In genomic region chr10:14954001-14954770, GRCh38 we compare ENCODE assay signal across 1 cellular context.
TF ChIP-seq lines count a peak whose summit lies in the region.

TSS of gene DCLRE1C (minus strand) at chr10:14954096. CDS start at chr10:14954010, 86 bp downstream.

TF ChIP-seq in HepG2, 621 proteins besides CTCF, POLR2A, EP300 and RAD21 (continued from another document and continues in another):
- no peak for TF ChIP-seq ZBTB46 (CRISPR knock-in tag; IDR thresholded peaks at IDR 0.05; ENCODE audit: borderline replicate concordance)
- TF ChIP-seq ZNF138 (CRISPR knock-in tag; IDR thresholded peaks at IDR 0.05; ENCODE audit: low read depth) = no peak
- peak; percentile 88; the same call in 1 of the 2 replicates for TF ChIP-seq ZNF614 (CRISPR knock-in tag; IDR thresholded peaks at IDR 0.05; ENCODE audit: borderline replicate concordance)
- no peak; the same call in 1 of the 2 replicates for TF ChIP-seq ELK4 (CRISPR knock-in tag; IDR thresholded peaks at IDR 0.05; ENCODE audit: borderline replicate concordance)
- TF ChIP-seq PAXIP1 (CRISPR knock-in tag; conservative IDR thresholded peaks at IDR 0.05) = peak; percentile 60
- peak; percentile 95 for TF ChIP-seq ZGPAT (CRISPR knock-in tag; IDR thresholded peaks at IDR 0.05)
- peak; percentile 51 for TF ChIP-seq THRA (CRISPR knock-in tag; IDR thresholded peaks at IDR 0.05; ENCODE audit: borderline replicate concordance)
- TF ChIP-seq SIN3B (IDR thresholded peaks at IDR 0.05; ENCODE audit: low read length) = peak; percentile 53; the same call in 1 of the 2 replicates
- TF ChIP-seq ZSCAN31 (CRISPR knock-in tag; IDR thresholded peaks at IDR 0.05; ENCODE audit: low read depth) = peak; percentile 27; the same call in 1 of the 2 replicates
- no peak for TF ChIP-seq MYNN (CRISPR knock-in tag; IDR thresholded peaks at IDR 0.05; ENCODE audit: low read depth)
- no peak for TF ChIP-seq JUND (CRISPR knock-in tag; IDR thresholded peaks at IDR 0.05)
- no peak for TF ChIP-seq NFE2 (CRISPR knock-in tag; IDR thresholded peaks at IDR 0.05)
- peak; percentile 52; the same call in 1 of the 2 replicates for TF ChIP-seq KAT7 (CRISPR knock-in tag; IDR thresholded peaks at IDR 0.05; ENCODE audit: borderline replicate concordance)
- no peak for TF ChIP-seq AGO2 (optimal IDR thresholded peaks at IDR 0.05; ENCODE audit: low read depth, low read length)
- TF ChIP-seq HNF4A (CRISPR knock-in tag; IDR thresholded peaks at IDR 0.05) = peak; percentile 89
- TF ChIP-seq SUZ12 (IDR thresholded peaks at IDR 0.05; ENCODE audit: low read depth, low read length) = no peak
- peak; percentile 97 for TF ChIP-seq YEATS4 (CRISPR knock-in tag; IDR thresholded peaks at IDR 0.05; ENCODE audit: borderline replicate concordance)
- TF ChIP-seq ATF7-NPFF (CRISPR knock-in tag; IDR thresholded peaks at IDR 0.05; ENCODE audit: low read depth) = peak; percentile 100
- no peak for TF ChIP-seq CAMTA2 (CRISPR knock-in tag; IDR thresholded peaks at IDR 0.05; ENCODE audit: borderline replicate concordance)
- TF ChIP-seq RNF2 (conservative IDR thresholded peaks at IDR 0.05; ENCODE audit: low read depth) = peak; percentile 99
- peak; percentile 36; the same call in 1 of the 2 replicates for TF ChIP-seq NR2F2 (IDR thresholded peaks at IDR 0.05; ENCODE audit: borderline replicate concordance, low read depth)
- TF ChIP-seq PRDM4 (CRISPR knock-in tag; IDR thresholded peaks at IDR 0.05; ENCODE audit: borderline replicate concordance) = peak; percentile 55; the same call in 1 of the 2 replicates
- TF ChIP-seq CREBL2 (CRISPR knock-in tag; IDR thresholded peaks at IDR 0.05; ENCODE audit: borderline replicate concordance) = no peak
- TF ChIP-seq ATM (IDR thresholded peaks at IDR 0.05; ENCODE audit: borderline replicate concordance) = no peak
- 0 out of 2 replicates have a peak, but pooled peaks have one; percentile 57 for TF ChIP-seq ZNF83 (CRISPR knock-in tag; IDR thresholded peaks at IDR 0.05; ENCODE audit: borderline replicate concordance)
- peak; percentile 71 for TF ChIP-seq AGO1 (IDR thresholded peaks at IDR 0.05; ENCODE audit: low read depth, low read length, poor library complexity, severe bottlenecking)
- peak; percentile 83; the same call in 1 of the 2 replicates for TF ChIP-seq ZNF543 (CRISPR knock-in tag; IDR thresholded peaks at IDR 0.05)
- peak; percentile 74; the same call in 1 of the 2 replicates for TF ChIP-seq TFAP4 (IDR thresholded peaks at IDR 0.05; ENCODE audit: borderline replicate concordance, low read depth)
- TF ChIP-seq FOSL1 (CRISPR knock-in tag; IDR thresholded peaks at IDR 0.05; ENCODE audit: borderline replicate concordance) = no peak
- TF ChIP-seq ARNTL (CRISPR knock-in tag; IDR thresholded peaks at IDR 0.05) = peak; percentile 78; the same call in 1 of the 2 replicates
- no peak for TF ChIP-seq U2AF2 (IDR thresholded peaks at IDR 0.05; ENCODE audit: low read depth, low read length)
- TF ChIP-seq ZNF784 (CRISPR knock-in tag; IDR thresholded peaks at IDR 0.05; ENCODE audit: borderline replicate concordance) = peak; percentile 89; the same call in 1 of the 2 replicates
- TF ChIP-seq NR0B2 (CRISPR knock-in tag; IDR thresholded peaks at IDR 0.05) = peak; percentile 79; the same call in 1 of the 2 replicates
- peak; percentile 96; the same call in 1 of the 2 replicates for TF ChIP-seq ZNF280B (CRISPR knock-in tag; IDR thresholded peaks at IDR 0.05; ENCODE audit: borderline replicate concordance)
- peak; percentile 89 for TF ChIP-seq ZNF607 (CRISPR knock-in tag; IDR thresholded peaks at IDR 0.05; ENCODE audit: borderline replicate concordance)
- no peak for TF ChIP-seq ZNF513 (CRISPR knock-in tag; conservative IDR thresholded peaks at IDR 0.05)
- TF ChIP-seq BCL6 (CRISPR knock-in tag; IDR thresholded peaks at IDR 0.05) = peak; percentile 36; the same call in 1 of the 2 replicates
- 0 out of 2 replicates have a peak, but pooled peaks have one; percentile 48 for TF ChIP-seq ZNF775 (CRISPR knock-in tag; IDR thresholded peaks at IDR 0.05; ENCODE audit: borderline replicate concordance)
- TF ChIP-seq ZZZ3 (CRISPR knock-in tag; IDR thresholded peaks at IDR 0.05; ENCODE audit: borderline replicate concordance) = peak; percentile 62; the same call in 1 of the 2 replicates
- TF ChIP-seq HCFC1 (IDR thresholded peaks at IDR 0.05; ENCODE audit: low read depth, low read length) = no peak
- TF ChIP-seq NR3C1 (CRISPR knock-in tag; IDR thresholded peaks at IDR 0.05) = no peak
- TF ChIP-seq TBX3 (IDR thresholded peaks at IDR 0.05; ENCODE audit: borderline replicate concordance) = 0 out of 2 replicates have a peak, but pooled peaks have one; percentile 43
- TF ChIP-seq MIXL1 (CRISPR knock-in tag; IDR thresholded peaks at IDR 0.05) = peak; percentile 38; the same call in 1 of the 2 replicates
- TF ChIP-seq ERF (CRISPR knock-in tag; IDR thresholded peaks at IDR 0.05) = peak; percentile 95
